ENCODE assay signal across 27 cellular contexts in the genomic region with DNA sequence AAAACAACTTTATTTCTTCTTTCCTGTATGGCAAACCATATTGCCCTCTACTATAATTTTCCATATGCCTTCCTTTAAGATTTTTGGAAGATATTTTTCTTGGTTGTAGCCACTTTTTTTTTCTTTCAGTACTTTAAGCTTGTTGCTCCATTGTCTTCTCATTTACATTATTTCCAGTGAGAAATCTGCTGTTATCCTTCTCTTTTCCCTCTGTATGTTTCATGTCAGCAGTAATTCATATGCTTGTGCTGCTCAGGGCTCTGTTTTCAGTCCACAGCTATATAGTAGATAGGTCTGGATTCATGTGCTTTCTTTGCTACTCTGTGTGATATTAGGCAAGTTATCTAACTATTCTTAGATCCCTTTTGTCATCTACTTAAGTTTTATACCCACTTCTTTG.
"Had no signal": no experiment of that assay in that cellular context is flagged by ENCODE, and none has a peak within 500 bp of the region (broad histone marks: within the 10 kb centered on the region; RNA-seq: fewer than 3 reads in every experiment).

No MANE protein-coding gene starts in this region.

- H3K4me1 ChIP-seq: esophagus squamous epithelium, gastrocnemius medialis, heart right ventricle, left lung, lower lobe of right lung had no signal

- H3K27me3 ChIP-seq: dorsolateral prefrontal cortex, esophagus squamous epithelium, gastrocnemius medialis, heart right ventricle, left lung had no signal

- H3K36me3 ChIP-seq: esophagus squamous epithelium, gastrocnemius medialis, heart right ventricle, left lung, lower lobe of right lung had no signal

- ATAC-seq: effector memory CD8-positive, alpha-beta T cell; esophagus mucosa; gastrocnemius medialis; heart right ventricle; left cardiac atrium; left lung; left ventricle myocardium superior; lower lobe of right lung; naive thymus-derived CD4-positive, alpha-beta T cell had no signal

- H3K9me3 ChIP-seq: gastrocnemius medialis, lower lobe of right lung had no signal

- DNase-seq: dermis blood vessel endothelial cell; dorsolateral prefrontal cortex; effector CD8-positive, alpha-beta T cell; effector memory CD8-positive, alpha-beta T cell; endodermal cell; erythroblast; esophagus squamous epithelium; foreskin fibroblast; foreskin melanocyte; gastrocnemius medialis; glutamatergic neuron; head of caudate nucleus; heart right ventricle; hippocampal formation; left cardiac atrium; left lung; left ventricle myocardium superior; lower lobe of right lung; mesendoderm; midbrain; naive thymus-derived CD4-positive, alpha-beta T cell had no signal

- H3K4me3 ChIP-seq: coronary artery, dorsolateral prefrontal cortex, esophagus squamous epithelium, gastrocnemius medialis, heart right ventricle, left lung, lower lobe of right lung had no signal

- FAIRE-seq: colon, islet of Langerhans, keratinocyte had no signal

- H3K27ac ChIP-seq: coronary artery, dorsolateral prefrontal cortex, epithelial cell of prostate, esophagus squamous epithelium, gastrocnemius medialis, heart right ventricle, left lung, lower lobe of right lung had no signal
